Comparison of ENCODE assay signal across 8 cellular contexts in the genomic region with DNA sequence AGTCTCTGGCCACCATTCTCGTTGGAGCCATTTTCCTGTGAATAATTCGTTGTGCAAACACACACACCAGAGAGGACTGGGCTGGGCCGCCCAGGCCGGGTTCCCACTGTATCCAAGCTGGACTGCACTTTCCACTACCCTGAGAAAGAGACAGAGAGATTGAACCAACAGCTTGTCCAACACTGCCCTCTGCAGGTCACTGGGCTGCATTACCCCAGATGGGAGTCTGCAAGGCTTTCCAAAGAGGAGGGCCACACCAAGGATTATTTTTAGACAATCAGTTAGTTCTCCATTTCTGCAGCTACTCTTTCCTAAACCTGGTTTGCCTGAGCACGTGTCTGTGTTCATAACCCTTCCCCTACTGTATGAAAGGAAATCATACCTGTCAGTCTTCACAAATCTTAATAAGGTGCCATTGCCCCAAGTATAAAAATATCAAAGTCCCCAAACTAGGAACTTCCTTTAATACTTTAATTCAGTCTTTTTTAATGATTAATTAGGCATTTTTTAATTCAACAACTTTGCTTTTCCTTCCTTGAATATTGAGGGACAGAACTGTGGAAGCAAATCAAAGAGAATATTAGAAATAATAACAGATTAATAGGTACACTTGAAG. TPM values are rescaled to one million over a fixed set of nuclear protein-coding genes. Genes with fewer than 3 reads are reported as not detected.
DNase-seq lines count a peak whose midpoint lies in the region; ATAC-seq and TF ChIP-seq lines count a peak whose summit lies in the region.

No MANE protein-coding gene starts in this region.

- CTCF ChIA-PET in CD8-positive, alpha-beta T cell (lab: Charles Lee) = interaction anchor here (0.6 to 6.1 kb wide), 29 partner anchors 8 to 1034 kb away, joined by 3 to 56 read pairs (median 4); partner anchors contain the start of gene FGF1

- peaks cover under 1% of the 10 kb centered on the region for H3K27me3 Mint-ChIP-seq in CD8-positive, alpha-beta T cell (ENCODE audit: low read depth)
- H3K27me3 Mint-ChIP-seq in activated T-helper 2 cell treated with anti-CD3 and anti-CD28 coated beads, Interferon-gamma antibody, Interleukin-2, Interleukin-4, amounts not matched to agents 10 μg/mL and 5 μg/mL and 100 μg/mL, durations not matched to agents 14 hours and 24 hours and 36 hours (ENCODE audit: low read depth) = peaks cover 14% of the 10 kb centered on the region

- no peaks in the 10 kb centered on the region for H3K36me3 Mint-ChIP-seq in CD8-positive, alpha-beta T cell
- no peaks in the 10 kb centered on the region for H3K36me3 Mint-ChIP-seq in activated T-helper 2 cell treated with anti-CD3 and anti-CD28 coated beads, Interferon-gamma antibody, Interleukin-2, Interleukin-4, amounts not matched to agents 10 μg/mL and 5 μg/mL and 100 μg/mL, durations not matched to agents 14 hours and 24 hours and 36 hours (ENCODE audit: low read depth)

- no peaks in the 10 kb centered on the region for H3K4me1 ChIP-seq in CD8-positive, alpha-beta T cell (ENCODE audit: insufficient read depth, low read length)

- H3K36me3 ChIP-seq in CD8-positive, alpha-beta T cell (ENCODE audit: insufficient read depth, low read length) = no peaks in the 10 kb centered on the region

- POLR2A ChIA-PET in CD8-positive, alpha-beta T cell (lab: Charles Lee) = no interaction called here

- intact Hi-C loops in CD8-positive, alpha-beta T cell (cut with DNase I, micrococcal nuclease) = loop anchor here (1.0 to 10.0 kb wide), 6 partner anchors 44 to 1034 kb away; no protein-coding TSS in a partner anchor
- intact Hi-C loops in activated T-helper 2 cell treated with anti-CD3 and anti-CD28 coated beads, Interferon-gamma antibody, Interleukin-2, Interleukin-4, amounts not matched to agents 10 μg/mL and 5 μg/mL and 100 μg/mL, durations not matched to agents 14 hours and 24 hours and 36 hours (cut with micrococcal nuclease) = loop anchor here (1.0 kb wide), 2 partner anchors 44 to 88 kb away; no protein-coding TSS in a partner anchor

- no peaks in the 10 kb centered on the region for H3K27me3 ChIP-seq in CD8-positive, alpha-beta T cell (ENCODE audit: insufficient read depth, low read length)

- peak; percentile 91 for ATAC-seq in CD8-positive, alpha-beta T cell
- ATAC-seq in GM21447 (IDR thresholded peaks at IDR 0.05; ENCODE audit: unreplicated experiment) = peak; percentile 80

- no peak overlapping the region for H3K27ac ChIP-seq in CD8-positive, alpha-beta T cell (ENCODE audit: low read depth, low read length)

- H3K27ac Mint-ChIP-seq in CD8-positive, alpha-beta T cell = no peak overlapping the region
- no peak overlapping the region for H3K27ac Mint-ChIP-seq in activated T-helper 2 cell treated with anti-CD3 and anti-CD28 coated beads, Interferon-gamma antibody, Interleukin-2, Interleukin-4, amounts not matched to agents 10 μg/mL and 5 μg/mL and 100 μg/mL, durations not matched to agents 14 hours and 24 hours and 36 hours

- TF ChIP-seq CTCF in CD8-positive, alpha-beta T cell (IDR thresholded peaks at IDR 0.05) = peak; percentile 84

- no peak overlapping the region for H3K4me3 ChIP-seq in CD8-positive, alpha-beta T cell (ENCODE audit: low read depth, low read length)

- no peaks in the 10 kb centered on the region for H3K4me1 Mint-ChIP-seq in CD8-positive, alpha-beta T cell (ENCODE audit: low read depth)
- H3K4me1 Mint-ChIP-seq in activated T-helper 2 cell treated with anti-CD3 and anti-CD28 coated beads, Interferon-gamma antibody, Interleukin-2, Interleukin-4, amounts not matched to agents 10 μg/mL and 5 μg/mL and 100 μg/mL, durations not matched to agents 14 hours and 24 hours and 36 hours (ENCODE audit: low read depth) = peaks cover 3% of the 10 kb centered on the region

- no peak overlapping the region for H3K4me3 Mint-ChIP-seq in CD8-positive, alpha-beta T cell
- no peak overlapping the region for H3K4me3 Mint-ChIP-seq in activated T-helper 2 cell treated with anti-CD3 and anti-CD28 coated beads, Interferon-gamma antibody, Interleukin-2, Interleukin-4, amounts not matched to agents 10 μg/mL and 5 μg/mL and 100 μg/mL, durations not matched to agents 14 hours and 24 hours and 36 hours (ENCODE audit: low read depth)

- no peaks in the 10 kb centered on the region for H3K9me3 ChIP-seq in CD8-positive, alpha-beta T cell (ENCODE audit: low read length)

- no peaks in the 10 kb centered on the region for H3K9me3 Mint-ChIP-seq in CD8-positive, alpha-beta T cell
- H3K9me3 Mint-ChIP-seq in activated T-helper 2 cell treated with anti-CD3 and anti-CD28 coated beads, Interferon-gamma antibody, Interleukin-2, Interleukin-4, amounts not matched to agents 10 μg/mL and 5 μg/mL and 100 μg/mL, durations not matched to agents 14 hours and 24 hours and 36 hours = no peaks in the 10 kb centered on the region

- peak; percentile 53 to 83 (median 70) for DNase-seq in CD8-positive, alpha-beta T cell
- DNase-seq in LoVo (ENCODE audit: low spot score) (peak; percentile 77), SHP77 treated with DMSO at 0.1 percent for 48 hours (lab: John Stamatoyannopoulos, UW) (peak; percentile 53), foreskin melanocyte (peak; percentile 72), nucleus accumbens (lab: John Stamatoyannopoulos, UW) (peak in 55 of 56 donors; percentile 19 to 94 (median 78)), superior temporal gyrus (ENCODE audit: extremely low spot score) (peak; percentile 98)
- peak; percentile 60 for DNase-seq in activated T-helper 2 cell treated with anti-CD3 and anti-CD28 coated beads, Interferon-gamma antibody, Interleukin-2, Interleukin-4, amounts not matched to agents 10 μg/mL and 5 μg/mL and 100 μg/mL, durations not matched to agents 14 hours and 24 hours and 36 hours (ENCODE audit: low spot score)

RNA-seq across cellular contexts. Expression of gene FGF1, which starts 13.3 kb away (rescaled TPM):
- total RNA-seq in CD8-positive, alpha-beta T cell = not detected
- total RNA-seq in activated T-helper 2 cell treated with anti-CD3 and anti-CD28 coated beads, Interferon-gamma antibody, Interleukin-2, Interleukin-4, amounts not matched to agents 10 μg/mL and 5 μg/mL and 100 μg/mL, durations not matched to agents 14 hours and 24 hours and 36 hours = not detected in 2 replicates
